In the genomic region with DNA sequence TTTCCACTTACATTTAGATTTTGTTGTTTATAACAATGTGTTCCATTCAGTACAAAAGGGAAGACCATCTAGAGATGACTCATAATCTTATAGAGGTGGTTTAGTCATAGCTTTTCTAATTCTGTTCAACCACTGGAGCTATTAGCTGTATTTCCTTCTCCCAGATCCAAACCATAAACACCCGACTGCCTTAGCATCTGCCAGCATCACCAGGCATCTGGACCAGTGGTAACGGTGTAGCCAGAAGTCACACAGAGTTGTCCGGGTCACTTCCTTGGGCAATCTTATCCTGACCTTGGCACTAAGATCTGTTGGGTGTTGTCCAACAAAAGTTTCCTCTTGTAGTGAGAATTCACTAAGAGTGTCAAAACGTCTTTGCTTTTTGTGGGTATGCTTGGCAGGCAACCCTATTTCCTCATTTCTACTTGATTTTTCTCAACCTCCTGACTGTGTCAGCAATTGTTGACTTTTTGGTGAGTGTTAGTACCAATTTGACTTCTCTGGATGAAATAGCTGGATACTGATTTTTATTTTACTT, we compare ENCODE assay signal across 8 cellular contexts.
DNase-seq lines count a peak whose midpoint lies in the region; ATAC-seq and TF ChIP-seq lines count a peak whose summit lies in the region.

No MANE protein-coding gene starts in this region.

- no peaks in the 10 kb centered on the region for H3K9me3 Mint-ChIP-seq in CD14-positive monocyte
- peaks cover 7% of the 10 kb centered on the region for H3K9me3 Mint-ChIP-seq in activated T-helper 2 cell treated with anti-CD3 and anti-CD28 coated beads, Interferon-gamma antibody, Interleukin-2, Interleukin-4, amounts not matched to agents 10 μg/mL and 5 μg/mL and 100 μg/mL, durations not matched to agents 14 hours and 24 hours and 36 hours

- H3K36me3 Mint-ChIP-seq in CD14-positive monocyte, result no peaks in the 10 kb centered on the region
- peaks cover 3% of the 10 kb centered on the region for H3K36me3 Mint-ChIP-seq in activated T-helper 2 cell treated with anti-CD3 and anti-CD28 coated beads, Interferon-gamma antibody, Interleukin-2, Interleukin-4, amounts not matched to agents 10 μg/mL and 5 μg/mL and 100 μg/mL, durations not matched to agents 14 hours and 24 hours and 36 hours (ENCODE audit: low read depth)

- ATAC-seq in GM21529 (IDR thresholded peaks at IDR 0.05; ENCODE audit: unreplicated experiment), result no peak

- no peak overlapping the region for H3K4me3 ChIP-seq in dorsolateral prefrontal cortex

- H3K27ac Mint-ChIP-seq in CD14-positive monocyte, result peak overlapping the region; percentile 86 to 96 (median 93)
- peak overlapping the region; percentile 70 for H3K27ac Mint-ChIP-seq in activated T-helper 2 cell treated with anti-CD3 and anti-CD28 coated beads, Interferon-gamma antibody, Interleukin-2, Interleukin-4, amounts not matched to agents 10 μg/mL and 5 μg/mL and 100 μg/mL, durations not matched to agents 14 hours and 24 hours and 36 hours

- no peaks in the 10 kb centered on the region for H3K27me3 ChIP-seq in dorsolateral prefrontal cortex

- H3K4me3 Mint-ChIP-seq in CD14-positive monocyte, result peak overlapping the region in 1 of 2 donors; percentile 68
- H3K4me3 Mint-ChIP-seq in activated T-helper 2 cell treated with anti-CD3 and anti-CD28 coated beads, Interferon-gamma antibody, Interleukin-2, Interleukin-4, amounts not matched to agents 10 μg/mL and 5 μg/mL and 100 μg/mL, durations not matched to agents 14 hours and 24 hours and 36 hours (ENCODE audit: low read depth), result no peak overlapping the region

- TF ChIP-seq CTCF in CD14-positive monocyte (IDR thresholded peaks at IDR 0.05) (no peak), dorsolateral prefrontal cortex (IDR thresholded peaks at IDR 0.05 in 54 of 56, conservative IDR thresholded peaks at IDR 0.05 in 2 of 56; ENCODE audit: low read depth in 1 of 56, partially characterized antibody in 56 of 56) (no peak)

- no peaks in the 10 kb centered on the region for H3K27me3 Mint-ChIP-seq in CD14-positive monocyte (ENCODE audit: low read depth in 3 of 3)
- no peaks in the 10 kb centered on the region for H3K27me3 Mint-ChIP-seq in activated T-helper 2 cell treated with anti-CD3 and anti-CD28 coated beads, Interferon-gamma antibody, Interleukin-2, Interleukin-4, amounts not matched to agents 10 μg/mL and 5 μg/mL and 100 μg/mL, durations not matched to agents 14 hours and 24 hours and 36 hours (ENCODE audit: low read depth)

- intact Hi-C loops in CD14-positive monocyte (cut with micrococcal nuclease), result loop anchor here in 1 of 2 donors (5.0 kb wide), 1 partner anchor 34 kb away; no protein-coding TSS in a partner anchor
- intact Hi-C loops in activated T-helper 2 cell treated with anti-CD3 and anti-CD28 coated beads, Interferon-gamma antibody, Interleukin-2, Interleukin-4, amounts not matched to agents 10 μg/mL and 5 μg/mL and 100 μg/mL, durations not matched to agents 14 hours and 24 hours and 36 hours (cut with micrococcal nuclease), result loop anchor here (1.0 kb wide), 2 partner anchors 11 to 21 kb away; no protein-coding TSS in a partner anchor
- intact Hi-C loops in dorsolateral prefrontal cortex (cut with DNase I), result no loop called here

- peak overlapping the region in 6 of 59 donors; percentile 4 to 39 (median 26) for H3K27ac ChIP-seq in dorsolateral prefrontal cortex

- peak; percentile 78 for DNase-seq in CD14-positive monocyte (ENCODE audit: low spot score)
- DNase-seq in KG1 (lab: John Stamatoyannopoulos, UW), result peak; percentile 26
- no peak for DNase-seq in activated T-helper 2 cell treated with anti-CD3 and anti-CD28 coated beads, Interferon-gamma antibody, Interleukin-2, Interleukin-4, amounts not matched to agents 10 μg/mL and 5 μg/mL and 100 μg/mL, durations not matched to agents 14 hours and 24 hours and 36 hours (ENCODE audit: low spot score)
- DNase-seq in kidney glomerular epithelial cell (lab: John Stamatoyannopoulos, UW), result peak; percentile 36
- no peak for DNase-seq in SHP77 treated with DMSO at 0.1 percent for 48 hours (lab: John Stamatoyannopoulos, UW)
- no peak for DNase-seq in dorsolateral prefrontal cortex
- no peak for DNase-seq in iPS-NIHi11 (ENCODE audit: low spot score)

- H3K4me1 Mint-ChIP-seq in CD14-positive monocyte, result peaks cover 30% of the 10 kb centered on the region
- peaks cover 18% of the 10 kb centered on the region for H3K4me1 Mint-ChIP-seq in activated T-helper 2 cell treated with anti-CD3 and anti-CD28 coated beads, Interferon-gamma antibody, Interleukin-2, Interleukin-4, amounts not matched to agents 10 μg/mL and 5 μg/mL and 100 μg/mL, durations not matched to agents 14 hours and 24 hours and 36 hours (ENCODE audit: low read depth)

Comparison
In these comparisons a context has a peak if more than half of its experiments do, and no peak if none do; other contexts are left out.
1. DNase-seq: peak in CD14-positive monocyte (single experiment), KG1 (single experiment) and kidney glomerular epithelial cell (single experiment); none in activated T-helper 2 cell treated with anti-CD3 and anti-CD28 coated beads, Interferon-gamma antibody, Interleukin-2, Interleukin-4, amounts not matched to agents 10 μg/mL and 5 μg/mL and 100 μg/mL, durations not matched to agents 14 hours and 24 hours and 36 hours (single experiment), SHP77 treated with DMSO at 0.1 percent for 48 hours (single experiment), dorsolateral prefrontal cortex (0 of 10) and iPS-NIHi11 (single experiment).